Comparison of ENCODE assay signal across 9 cellular contexts in the genomic region with DNA sequence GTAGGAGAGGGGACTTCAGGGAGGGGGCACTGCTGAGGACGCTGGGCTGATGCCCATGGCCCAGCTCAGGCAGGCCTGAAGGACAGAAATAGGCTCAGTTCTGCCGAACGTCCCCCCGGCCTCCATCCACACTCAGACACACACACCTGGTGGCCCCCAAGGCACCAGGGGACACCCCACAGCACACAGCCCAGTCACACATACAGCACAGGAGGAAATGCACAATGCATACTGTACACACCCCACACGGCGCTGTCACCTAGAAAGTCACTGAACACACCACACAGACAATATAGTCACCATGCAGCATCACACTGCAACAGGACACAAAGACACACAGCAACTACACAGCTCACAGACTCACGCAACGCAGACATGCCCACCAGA. TPM values are rescaled to one million over a fixed set of nuclear protein-coding genes. Genes with fewer than 3 reads are reported as not detected.
DNase-seq lines count a peak whose midpoint lies in the region; ATAC-seq, FAIRE-seq and TF ChIP-seq lines count a peak whose summit lies in the region.
"Had no signal": no experiment of that assay in that cellular context is flagged by ENCODE, and none has a peak within 500 bp of the region (broad histone marks: within the 10 kb centered on the region; RNA-seq: fewer than 3 reads in every experiment).

No MANE protein-coding gene starts in this region.

- POLR2A ChIA-PET in Panc1 (lab: Charles Lee), result interaction anchor here (0.6 kb wide), 1 partner anchor 104 kb away, joined by 4 read pairs; no protein-coding TSS in a partner anchor

- no peaks in the 10 kb centered on the region for H3K27me3 ChIP-seq in Panc1 (ENCODE audit: control insufficient read depth, insufficient read depth, low read length)
- H3K27me3 ChIP-seq in duodenal mucosa (ENCODE audit: control insufficient read depth in 1 of 2, insufficient read depth in 2 of 2, low read length in 2 of 2), result no peaks in the 10 kb centered on the region
- H3K27me3 ChIP-seq in MG63, result no peaks in the 10 kb centered on the region

- intact Hi-C loops in Panc1 (cut with micrococcal nuclease; ENCODE audit: unreplicated experiment), result no loop called here

- BruUV-seq in Panc1 (replicated peaks; lab: Mats Ljungman, UMichigan), result no TSS peak

- DNase-seq in Panc1 (ENCODE audit: low read depth, low spot score) (no peak), skeletal muscle cell (ENCODE audit: low read depth) (no peak), NCI-H2196 treated with DMSO at 0.1 percent for 48 hours (lab: John Stamatoyannopoulos, UW; ENCODE audit: unreplicated experiment) (no peak), RCC 7860 (ENCODE audit: low spot score) (no peak), MG63 (no peak)

- H3K9me3 ChIP-seq in Panc1 (ENCODE audit: control insufficient read depth, insufficient read depth, low read depth, low read length) (no peaks in the 10 kb centered on the region), duodenal mucosa (ENCODE audit: control insufficient read depth in 1 of 2, low read length in 2 of 2) (no peaks in the 10 kb centered on the region), MG63 (no peaks in the 10 kb centered on the region)

- H3K36me3 ChIP-seq in Panc1 (ENCODE audit: control insufficient read depth, insufficient read depth, low read length), result no peaks in the 10 kb centered on the region
- H3K36me3 ChIP-seq in duodenal mucosa (ENCODE audit: control insufficient read depth in 1 of 2, insufficient read depth in 2 of 2, low read length in 2 of 2), result no peaks in the 10 kb centered on the region
- H3K36me3 ChIP-seq in MG63, result no peaks in the 10 kb centered on the region

- H3K9ac ChIP-seq in duodenal mucosa (ENCODE audit: low read depth in 1 of 2, low read length in 2 of 2), result peak overlapping the region; percentile 57 to 80

- in situ Hi-C loops in Panc1 (cut with HindIII; ENCODE audit: low pct_unique_long_range_greater_than_20kb, low sequenced_read_pairs), result no loop called here

- peaks cover 19% of the 10 kb centered on the region for H3K4me1 ChIP-seq in Panc1 (ENCODE audit: control insufficient read depth, insufficient read depth, low read length)
- H3K4me1 ChIP-seq in duodenal mucosa (ENCODE audit: control insufficient read depth in 1 of 2, insufficient read depth in 2 of 2, low read length in 2 of 2), result peaks cover 20 to 23% of the 10 kb centered on the region in 2 donors

- no peak overlapping the region for H3K27ac ChIP-seq in Panc1 (ENCODE audit: low read length)
- H3K27ac ChIP-seq in duodenal mucosa (ENCODE audit: low read depth, low read length), result peak overlapping the region; percentile 11

- H3K4me3 ChIP-seq in Panc1 (ENCODE audit: low read depth in 2 of 2, low read length in 2 of 2) (peak overlapping the region in 1 of 2 experiments; percentile 36; a peak in 2 of 4 replicates), duodenal mucosa (ENCODE audit: low read depth in 1 of 2, low read length in 2 of 2) (peak overlapping the region; percentile 83 to 86), skeletal muscle cell (ENCODE audit: low read depth, low read length) (peak overlapping the region; percentile 32), MG63 (no peak overlapping the region)

- no peak for TF ChIP-seq CTCF in Panc1 (IDR thresholded peaks at IDR 0.05)

- ATAC-seq in GM21529 (IDR thresholded peaks at IDR 0.05; ENCODE audit: unreplicated experiment) (peak; percentile 13), Panc1 (peak; percentile 28; the same call in 1 of the 2 replicates), HG02840 (IDR thresholded peaks at IDR 0.05; ENCODE audit: low FRiP score, unreplicated experiment) (no peak)

- CTCF ChIA-PET in Panc1 (lab: Charles Lee), result no interaction called here

- FAIRE-seq in RCC 7860 (lab: Jason Lieb, UNC), result no peak

RNA-seq across cellular contexts. Expression of a gene that starts 0.6 kb away (rescaled TPM):
- total RNA-seq in Panc1 (2021; ENCODE audit: unreplicated experiment), result 2.4 TPM
- polyA plus RNA-seq in Panc1 (2012; ENCODE audit: insufficient read length), result 3.8 TPM
- not detected in 2 replicates for total RNA-seq in MG63 (2014; rRNA removed; shearing (Covaris generic); ENCODE audit: low replicate concordance)

RNA-seq across cellular contexts. Expression of a gene that starts 20.4 kb away (rescaled TPM):
- total RNA-seq in Panc1 (2021; ENCODE audit: unreplicated experiment), result 55.3 TPM
- 71.4 TPM for polyA plus RNA-seq in Panc1 (2012; ENCODE audit: insufficient read length)
- 31.8 and 54.2 TPM in 2 replicates for total RNA-seq in MG63 (2014; rRNA removed; shearing (Covaris generic); ENCODE audit: low replicate concordance)

RNA-seq across cellular contexts. Expression of a gene that starts 24.4 kb away (rescaled TPM):
- 56.9 TPM for total RNA-seq in Panc1 (2021; ENCODE audit: unreplicated experiment)
- polyA plus RNA-seq in Panc1 (2012; ENCODE audit: insufficient read length), result 57.8 TPM
- 11.5 and 26.9 TPM in 2 replicates for total RNA-seq in MG63 (2014; rRNA removed; shearing (Covaris generic); ENCODE audit: low replicate concordance)

RNA-seq across cellular contexts. Expression of a gene that starts 32.2 kb away (rescaled TPM):
- not detected for total RNA-seq in Panc1 (2021; ENCODE audit: unreplicated experiment)
- polyA plus RNA-seq in Panc1 (2012; ENCODE audit: insufficient read length), result 0.23 TPM
- total RNA-seq in MG63 (2014; rRNA removed; shearing (Covaris generic); ENCODE audit: low replicate concordance), result not detected in 2 replicates
- total RNA-seq: NCI-H460 had no signal

RNA-seq across cellular contexts. Expression of a gene that starts 40.7 kb away (rescaled TPM):
- 0.13 TPM for total RNA-seq in Panc1 (2021; ENCODE audit: unreplicated experiment)
- not detected for polyA plus RNA-seq in Panc1 (2012; ENCODE audit: insufficient read length)
- not detected in 2 replicates for total RNA-seq in MG63 (2014; rRNA removed; shearing (Covaris generic); ENCODE audit: low replicate concordance)
- total RNA-seq: NCI-H460 had no signal
